ENCODE assay signal across 8 cellular contexts in genomic region chr6:26216886-26217713, GRCh38.
DNase-seq lines count a peak whose midpoint lies in the region; ATAC-seq and TF ChIP-seq lines count a peak whose summit lies in the region.

No MANE protein-coding gene starts in this region.

- peak; percentile 20 for TF ChIP-seq CTCF in coronary artery (IDR thresholded peaks at IDR 0.05)

- DNase-seq in DMS53 (lab: John Stamatoyannopoulos, UW) (peak; percentile 96), NCI-H2029 treated with DMSO at 0.1 percent for 48 hours (lab: John Stamatoyannopoulos, UW) (peak; percentile 97), coronary artery (ENCODE audit: low spot score) (peak; percentile 93), medulla oblongata (ENCODE audit: extremely low spot score) (peak; percentile 77), SK-N-DZ (ENCODE audit: low spot score) (no peak)
- DNase-seq in activated CD4-positive, CD25-positive, alpha-beta regulatory T cell treated with anti-CD3 and anti-CD28 coated beads, Interleukin-2, amount 50 U/mL, for 72 hours, result peak; percentile 78
- peak; percentile 85 for DNase-seq in stimulated activated CD8-positive, alpha-beta memory T cell treated with anti-CD3 and anti-CD28 coated beads, Interleukin-4, amount 100 ng/mL, for 48 hours

- peak overlapping the region; percentile 68 for H3K4me3 ChIP-seq in coronary artery

- H3K27ac ChIP-seq in coronary artery, result peak overlapping the region; percentile 88 to 93

- ATAC-seq in GM21825 (IDR thresholded peaks at IDR 0.05; ENCODE audit: unreplicated experiment), result peak; percentile 36
